In genomic region chr6:136160255-136160654, GRCh38 we compare ENCODE assay signal across 20 cellular contexts.
"Had no signal": no experiment of that assay in that cellular context is flagged by ENCODE, and none has a peak within 500 bp of the region (broad histone marks: within the 10 kb centered on the region; RNA-seq: fewer than 3 reads in every experiment).

No MANE protein-coding gene starts in this region.

- H3K27ac Mint-ChIP-seq: activated CD4-positive, alpha-beta memory T cell treated with anti-CD3 and anti-CD28 coated beads for 36 hours; activated naive CD8-positive, alpha-beta T cell; immature natural killer cell; natural killer cell; progenitor cell of endocrine pancreas had no signal

- H3K27me3 Mint-ChIP-seq: activated CD4-positive, alpha-beta memory T cell treated with anti-CD3 and anti-CD28 coated beads for 36 hours; activated naive CD8-positive, alpha-beta T cell had no signal

- H3K27ac ChIP-seq: breast epithelium, foreskin keratinocyte, sigmoid colon, vagina had no signal

- H3K36me3 Mint-ChIP-seq: activated naive CD8-positive, alpha-beta T cell; immature natural killer cell; natural killer cell had no signal

- H3K4me1 Mint-ChIP-seq: central memory CD8-positive, alpha-beta T cell; immature natural killer cell; natural killer cell had no signal

- H3K9me3 ChIP-seq: breast epithelium, sigmoid colon, testis, vagina had no signal

- H3K4me3 ChIP-seq: breast epithelium, sigmoid colon, testis, vagina had no signal

- H3K27me3 ChIP-seq: breast epithelium, sigmoid colon, testis, vagina had no signal

- H3K4me1 ChIP-seq: breast epithelium, foreskin keratinocyte, sigmoid colon had no signal

- H3K36me3 ChIP-seq: breast epithelium, sigmoid colon had no signal

- DNase-seq: activated CD4-positive, alpha-beta memory T cell treated with anti-CD3 and anti-CD28 coated beads for 36 hours; activated CD4-positive, CD25-positive, alpha-beta regulatory T cell; activated naive CD4-positive, alpha-beta T cell; amniotic stem cell; effector memory CD4-positive, alpha-beta T cell; foreskin keratinocyte; immature natural killer cell; left ventricle myocardium superior; mammary epithelial cell; midbrain; natural killer cell; retina; sigmoid colon; testis; trophoblast cell had no signal

- H3K9me3 Mint-ChIP-seq: central memory CD8-positive, alpha-beta T cell; immature natural killer cell; natural killer cell had no signal

- H3K4me3 Mint-ChIP-seq: activated CD4-positive, alpha-beta memory T cell treated with anti-CD3 and anti-CD28 coated beads for 36 hours; activated naive CD8-positive, alpha-beta T cell; central memory CD8-positive, alpha-beta T cell; immature natural killer cell; natural killer cell had no signal
